ENCODE assay signal across 24 cellular contexts in the genomic region with DNA sequence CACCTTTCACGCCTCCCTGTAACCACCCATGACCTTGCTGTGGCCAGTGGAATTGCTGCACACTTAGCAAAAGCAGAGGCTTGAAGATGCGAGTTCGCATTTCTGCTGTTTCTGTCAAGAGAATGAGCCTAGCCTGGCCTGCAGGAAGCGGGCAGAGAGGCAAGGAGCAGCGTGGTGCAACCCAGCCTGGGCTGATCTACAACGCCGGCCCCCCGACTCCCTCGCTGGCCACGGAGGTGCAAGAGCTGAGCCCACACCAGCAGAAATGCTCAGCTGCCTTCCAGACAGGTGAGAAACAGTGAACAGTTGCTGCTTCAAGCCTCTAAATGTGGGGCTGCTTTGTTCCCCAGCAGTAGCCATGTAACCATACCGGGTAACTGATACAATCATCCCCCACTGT.
DNase-seq lines count a peak whose midpoint lies in the region; ATAC-seq and TF ChIP-seq lines count a peak whose summit lies in the region.
"Had no signal": no experiment of that assay in that cellular context is flagged by ENCODE, and none has a peak within 500 bp of the region (broad histone marks: within the 10 kb centered on the region; RNA-seq: fewer than 3 reads in every experiment).

No MANE protein-coding gene starts in this region.

- no peak for DNase-seq in activated naive CD4-positive, alpha-beta T cell treated with Interleukin-2 at 50 U/mL for 16 hours
- DNase-seq in H9 = no peak
- peak in 1 of 10 donors; percentile 38 for DNase-seq in dorsolateral prefrontal cortex
- DNase-seq in stimulated activated effector memory CD8-positive, alpha-beta T cell treated with anti-CD3 and anti-CD28 coated beads, Interleukin-12 subunit alpha, Interleukin-12 subunit beta, amount 100 ng/mL, for 72 hours (ENCODE audit: low spot score in 2 of 2) = no peak
- DNase-seq in NCI-H1417 (lab: John Stamatoyannopoulos, UW) = no peak
- DNase-seq in epidermal melanocyte (ENCODE audit: insufficient read length, low spot score) = no peak
- DNase-seq: activated CD4-positive, alpha-beta T cell treated with anti-CD3 and anti-CD28 coated beads, Interleukin-2, amount 50 U/mL, for 4 hours; activated naive CD4-positive, alpha-beta T cell; activated T-cell treated with anti-CD3 and anti-CD28 coated beads, Interleukin-2, amount 50 U/mL, for 1 hour; cerebellar nuclear complex; effector CD4-positive, alpha-beta T cell; lower lobe of right lung; NCI-H1092 treated with DMSO at 0.1 percent for 48 hours; NCI-H2081 treated with DMSO at 0.1 percent for 48 hours; NCI-H446; nucleus accumbens had no signal

- H3K79me2 ChIP-seq in H9 (ENCODE audit: insufficient read depth, low read length) = no peaks in the 10 kb centered on the region

- H3K4me2 ChIP-seq in H9 (ENCODE audit: insufficient read depth, insufficient read length, low read length) = no peak overlapping the region

- no peak overlapping the region for H3K27ac ChIP-seq in H9 (ENCODE audit: insufficient read length, low read depth, low read length)
- H3K27ac ChIP-seq in dorsolateral prefrontal cortex = peak overlapping the region in 49 of 59 donors; percentile 6 to 95 (median 67)
- H3K27ac ChIP-seq: C4-2B, lower lobe of right lung, SJSA1, thoracic aorta, VCaP had no signal

- no peak overlapping the region for H4K8ac ChIP-seq in H9 (replicated peaks; ENCODE audit: insufficient read length, low read depth, low read length)

- H2BK12ac ChIP-seq in H9 (ENCODE audit: insufficient read length, low read depth, low read length) = no peak overlapping the region

- H3K4ac ChIP-seq in H9 (ENCODE audit: low read depth, low read length) = no peak overlapping the region

- no peaks in the 10 kb centered on the region for H3K9me3 ChIP-seq in H9 (ENCODE audit: control insufficient read depth, low read depth, low read length)
- H3K9me3 ChIP-seq: HAP-1, lower lobe of right lung, SJSA1, thoracic aorta had no signal

- no peak overlapping the region for H2BK15ac ChIP-seq in H9 (ENCODE audit: low read depth, low read length)

- no peak overlapping the region for H4K5ac ChIP-seq in H9 (ENCODE audit: insufficient read length, low read depth, low read length)

- H3K27me3 Mint-ChIP-seq in activated naive CD4-positive, alpha-beta T cell treated with anti-CD3 and anti-CD28 coated beads, Interleukin-2, amount 50 U/mL, for 24 hours = no peaks in the 10 kb centered on the region
- no peaks in the 10 kb centered on the region; the same call in 1 of the 2 replicates for H3K27me3 Mint-ChIP-seq in H9 (ENCODE audit: low read depth)

- H4K20me1 ChIP-seq in H9 (ENCODE audit: control insufficient read depth, insufficient read depth, insufficient read length) = peaks cover 2% of the 10 kb centered on the region

- TF ChIP-seq CTCF in H9 (conservative IDR thresholded peaks at IDR 0.05) = no peak
- TF ChIP-seq CTCF in dorsolateral prefrontal cortex (IDR thresholded peaks at IDR 0.05 in 54 of 56, conservative IDR thresholded peaks at IDR 0.05 in 2 of 56; ENCODE audit: low read depth in 1 of 56, partially characterized antibody in 56 of 56) = no peak

- no peak overlapping the region for H2BK20ac ChIP-seq in H9 (ENCODE audit: low read depth, low read length, poor library complexity, severe bottlenecking)

- no peaks in the 10 kb centered on the region for H3K4me1 ChIP-seq in H9 (ENCODE audit: insufficient read depth, low read length)
- H3K4me1 ChIP-seq: HAP-1 had no signal

- H2BK5ac ChIP-seq in H9 (ENCODE audit: insufficient read length, low read length) = no peak overlapping the region

- ATAC-seq in stimulated activated effector memory CD8-positive, alpha-beta T cell treated with anti-CD3 and anti-CD28 coated beads, Interleukin-12 subunit alpha, Interleukin-12 subunit beta, amount 100 ng/mL, for 72 hours = no peak
- no peak for ATAC-seq in HG02642 (IDR thresholded peaks at IDR 0.05; ENCODE audit: poor library complexity, unreplicated experiment)
- ATAC-seq: esophagus mucosa, lower lobe of right lung had no signal

- no peak overlapping the region for H3K23ac ChIP-seq in H9 (ENCODE audit: insufficient read length, low read depth, low read length)

- no peak overlapping the region for H3K14ac ChIP-seq in H9 (ENCODE audit: insufficient read depth, low read length)

- peaks cover 49% of the 10 kb centered on the region for H3K4me1 Mint-ChIP-seq in activated naive CD4-positive, alpha-beta T cell treated with anti-CD3 and anti-CD28 coated beads, Interleukin-2, amount 50 U/mL, for 24 hours
- peaks cover 9 to 21% of the 10 kb centered on the region in 2 experiments for H3K4me1 Mint-ChIP-seq in H9
- peaks cover 63% of the 10 kb centered on the region for H3K4me1 Mint-ChIP-seq in stimulated activated effector memory CD8-positive, alpha-beta T cell treated with anti-CD3 and anti-CD28 coated beads, Interleukin-12 subunit alpha, Interleukin-12 subunit beta, amount 100 ng/mL, for 72 hours

- intact Hi-C loops in dorsolateral prefrontal cortex (cut with DNase I) = no loop called here

- no peak overlapping the region for H3T11ph ChIP-seq in H9 (ENCODE audit: low read length)

- H3K79me1 ChIP-seq in H9 (ENCODE audit: insufficient read depth, low read depth, low read length, poor library complexity, severe bottlenecking) = no peaks in the 10 kb centered on the region

- H3K9me3 Mint-ChIP-seq in activated naive CD4-positive, alpha-beta T cell treated with anti-CD3 and anti-CD28 coated beads, Interleukin-2, amount 50 U/mL, for 24 hours = no peaks in the 10 kb centered on the region
- no peaks in the 10 kb centered on the region for H3K9me3 Mint-ChIP-seq in H9
- H3K9me3 Mint-ChIP-seq in stimulated activated effector memory CD8-positive, alpha-beta T cell treated with anti-CD3 and anti-CD28 coated beads, Interleukin-12 subunit alpha, Interleukin-12 subunit beta, amount 100 ng/mL, for 72 hours = no peaks in the 10 kb centered on the region

- no peak overlapping the region for H2AFZ ChIP-seq in H9 (ENCODE audit: low read length)

- no peak overlapping the region for H4K91ac ChIP-seq in H9 (ENCODE audit: insufficient read length, low read depth, low read length)

- no CpG with 5 or more reads among the region's 11 CpGs for WGBS in H9 (ENCODE audit: extremely low coverage, insufficient read length, low lambda C conversion rate)

- H3K9ac ChIP-seq in H9 (ENCODE audit: extremely low read depth, insufficient read length, low read length) = no peak overlapping the region

- no peak overlapping the region for H2BK120ac ChIP-seq in H9 (ENCODE audit: low read depth, low read length, poor library complexity, severe bottlenecking)

- no peak overlapping the region for H3K27ac Mint-ChIP-seq in activated naive CD4-positive, alpha-beta T cell treated with anti-CD3 and anti-CD28 coated beads, Interleukin-2, amount 50 U/mL, for 24 hours
- H3K27ac Mint-ChIP-seq in H9 = peak overlapping the region in 2 of 3 experiments; percentile 65 to 81; a peak in 4 of 7 replicates
- H3K27ac Mint-ChIP-seq in stimulated activated effector memory CD8-positive, alpha-beta T cell treated with anti-CD3 and anti-CD28 coated beads, Interleukin-12 subunit alpha, Interleukin-12 subunit beta, amount 100 ng/mL, for 72 hours = no peak overlapping the region

- H3K4me3 ChIP-seq in dorsolateral prefrontal cortex = peak overlapping the region in 1 of 59 donors; percentile 8
- H3K4me3 ChIP-seq: HAP-1, lower lobe of right lung, SJSA1, thoracic aorta had no signal

- H3K18ac ChIP-seq in H9 (ENCODE audit: insufficient read length, low read depth, low read length) = no peak overlapping the region

- H3K4me3 Mint-ChIP-seq in activated naive CD4-positive, alpha-beta T cell treated with anti-CD3 and anti-CD28 coated beads, Interleukin-2, amount 50 U/mL, for 24 hours = peak overlapping the region; percentile 11
- no peak overlapping the region for H3K4me3 Mint-ChIP-seq in H9
- H3K4me3 Mint-ChIP-seq in stimulated activated effector memory CD8-positive, alpha-beta T cell treated with anti-CD3 and anti-CD28 coated beads, Interleukin-12 subunit alpha, Interleukin-12 subunit beta, amount 100 ng/mL, for 72 hours = peak overlapping the region; percentile 49

- no peak overlapping the region for H2AK5ac ChIP-seq in H9 (ENCODE audit: insufficient read length, low read length)

- H3K56ac ChIP-seq in H9 (ENCODE audit: insufficient read length, low read depth, low read length) = no peak overlapping the region

- no peaks in the 10 kb centered on the region for H3K23me2 ChIP-seq in H9 (ENCODE audit: insufficient read length, low read depth, low read length, poor library complexity, severe bottlenecking)

- H3K27me3 ChIP-seq in H9 (ENCODE audit: insufficient read depth, low read length) (no peaks in the 10 kb centered on the region), dorsolateral prefrontal cortex (no peaks in the 10 kb centered on the region)
- H3K27me3 ChIP-seq: SJSA1 had no signal

- peaks cover 8% of the 10 kb centered on the region for H3K36me3 Mint-ChIP-seq in activated naive CD4-positive, alpha-beta T cell treated with anti-CD3 and anti-CD28 coated beads, Interleukin-2, amount 50 U/mL, for 24 hours
- H3K36me3 Mint-ChIP-seq in H9 (ENCODE audit: insufficient read depth in 1 of 3, low read depth in 3 of 3) = peaks cover 9 to 41% (median 28%) of the 10 kb centered on the region in 3 experiments; a peak in 6 of 7 replicates
- peaks cover 49% of the 10 kb centered on the region for H3K36me3 Mint-ChIP-seq in stimulated activated effector memory CD8-positive, alpha-beta T cell treated with anti-CD3 and anti-CD28 coated beads, Interleukin-12 subunit alpha, Interleukin-12 subunit beta, amount 100 ng/mL, for 72 hours

Comparison
In these comparisons a context has a peak if more than half of its experiments do, and no peak if none do; other contexts are left out.
1. H3K27ac Mint-ChIP-seq: peak in H9 (2 of 3); none in activated naive CD4-positive, alpha-beta T cell treated with anti-CD3 and anti-CD28 coated beads, Interleukin-2, amount 50 U/mL, for 24 hours (single experiment) and stimulated activated effector memory CD8-positive, alpha-beta T cell treated with anti-CD3 and anti-CD28 coated beads, Interleukin-12 subunit alpha, Interleukin-12 subunit beta, amount 100 ng/mL, for 72 hours (single experiment).
2. H3K4me3 Mint-ChIP-seq: peak in activated naive CD4-positive, alpha-beta T cell treated with anti-CD3 and anti-CD28 coated beads, Interleukin-2, amount 50 U/mL, for 24 hours (single experiment) and stimulated activated effector memory CD8-positive, alpha-beta T cell treated with anti-CD3 and anti-CD28 coated beads, Interleukin-12 subunit alpha, Interleukin-12 subunit beta, amount 100 ng/mL, for 72 hours (single experiment); none in H9 (0 of 2).